ENCODE assay signal across 1 cellular context in genomic region chr4:68865760-68866159, GRCh38.
TF ChIP-seq lines count a peak whose summit lies in the region.

No MANE protein-coding gene starts in this region.

TF ChIP-seq in GM12878, 131 proteins besides CTCF, POLR2A, EP300 and RAD21:
- TF ChIP-seq IKZF1 (conservative IDR thresholded peaks at IDR 0.05) (no peak), DPF2 (IDR thresholded peaks at IDR 0.05) (no peak), POLR2AphosphoS5 (IDR thresholded peaks at IDR 0.05; ENCODE audit: low read length) (no peak), ZNF24 (IDR thresholded peaks at IDR 0.05) (no peak), YY1 (IDR thresholded peaks at IDR 0.05; ENCODE audit: low read depth, low read length) (no peak)
- TF ChIP-seq, protein P1, sequence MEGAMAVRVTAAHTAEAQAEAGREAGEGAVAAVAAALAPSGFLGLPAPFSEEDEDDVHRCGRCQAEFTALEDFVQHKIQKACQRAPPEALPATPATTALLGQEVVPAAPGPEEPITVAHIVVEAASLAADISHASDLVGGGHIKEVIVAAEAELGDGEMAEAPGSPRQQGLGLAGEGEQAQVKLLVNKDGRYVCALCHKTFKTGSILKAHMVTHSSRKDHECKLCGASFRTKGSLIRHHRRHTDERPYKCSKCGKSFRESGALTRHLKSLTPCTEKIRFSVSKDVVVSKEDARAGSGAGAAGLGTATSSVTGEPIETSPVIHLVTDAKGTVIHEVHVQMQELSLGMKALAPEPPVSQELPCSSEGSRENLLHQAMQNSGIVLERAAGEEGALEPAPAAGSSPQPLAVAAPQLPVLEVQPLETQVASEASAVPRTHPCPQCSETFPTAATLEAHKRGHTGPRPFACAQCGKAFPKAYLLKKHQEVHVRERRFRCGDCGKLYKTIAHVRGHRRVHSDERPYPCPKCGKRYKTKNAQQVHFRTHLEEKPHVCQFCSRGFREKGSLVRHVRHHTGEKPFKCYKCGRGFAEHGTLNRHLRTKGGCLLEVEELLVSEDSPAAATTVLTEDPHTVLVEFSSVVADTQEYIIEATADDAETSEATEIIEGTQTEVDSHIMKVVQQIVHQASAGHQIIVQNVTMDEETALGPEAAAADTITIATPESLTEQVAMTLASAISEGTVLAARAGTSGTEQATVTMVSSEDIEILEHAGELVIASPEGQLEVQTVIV (IDR thresholded peaks at IDR 0.05; ENCODE audit: borderline replicate concordance, partially characterized antibody) = no peak
